8 cellular contexts compared by ENCODE assay signal in genomic region chr7:100344560-100345287, GRCh38. TPM values are rescaled to one million over a fixed set of nuclear protein-coding genes. Genes with fewer than 3 reads are reported as not detected.
DNase-seq lines count a peak whose midpoint lies in the region; ATAC-seq lines count a peak whose summit lies in the region.
"Not testable (repeated sequence)": the region's sequence is repeated elsewhere in the genome, so short reads cannot be mapped to it uniquely, and the experiment has no call there.

No MANE protein-coding gene starts in this region.

- POLR2A ChIA-PET in CD8-positive, alpha-beta memory T cell (lab: Charles Lee) = interaction anchor here (0.6 kb wide), 2 partner anchors 15 to 123 kb away, joined by 3 read pairs; no protein-coding TSS in a partner anchor

- not testable (repeated sequence) for H2BK5ac ChIP-seq in mesendoderm (ENCODE audit: low read length)

- H3K56ac ChIP-seq in mesendoderm (ENCODE audit: low read length) = not testable (repeated sequence)

- H2BK120ac ChIP-seq in mesendoderm (ENCODE audit: low read depth, low read length) = not testable (repeated sequence)

- peak; percentile 26 for ATAC-seq in GM19468 (IDR thresholded peaks at IDR 0.05; ENCODE audit: extremely low read depth, unreplicated experiment)
- ATAC-seq in HG03378 (IDR thresholded peaks at IDR 0.05; ENCODE audit: unreplicated experiment) = peak; percentile 49

- not testable (repeated sequence) for H3K9me3 Mint-ChIP-seq in CD8-positive, alpha-beta memory T cell

- H3K9me3 ChIP-seq in CD8-positive, alpha-beta memory T cell (ENCODE audit: low read length) = not testable (repeated sequence)

- not testable (repeated sequence) for H3K9ac ChIP-seq in mesendoderm (ENCODE audit: low read length)

- H3K4ac ChIP-seq in mesendoderm (ENCODE audit: low read depth, low read length) = not testable (repeated sequence)

- CTCF ChIA-PET in CD8-positive, alpha-beta memory T cell (lab: Charles Lee) = interaction anchor here (1.0 to 3.9 kb wide), 7 partner anchors 10 to 214 kb away, joined by 4 to 19 read pairs (median 4); partner anchors contain the start of genes MEPCE and ZCWPW1

- H3K27ac Mint-ChIP-seq in CD8-positive, alpha-beta memory T cell = peak overlapping the region; percentile 78 to 99 (median 98)

- H4K8ac ChIP-seq in mesendoderm (ENCODE audit: low read depth, low read length) = not testable (repeated sequence)

- not testable (repeated sequence) for H3K18ac ChIP-seq in mesendoderm (ENCODE audit: low read length)

- peak overlapping the region; percentile 72 for H3K27ac ChIP-seq in CD8-positive, alpha-beta memory T cell (ENCODE audit: low read depth, low read length)
- H3K27ac ChIP-seq in mesendoderm (ENCODE audit: low read depth, low read length) = not testable (repeated sequence)

- H3K4me1 Mint-ChIP-seq in CD8-positive, alpha-beta memory T cell = peaks cover 19 to 33% (median 21%) of the 10 kb centered on the region in 3 donors

- H3K23ac ChIP-seq in mesendoderm (ENCODE audit: low read length) = not testable (repeated sequence)

- peak; percentile 69 to 94 (median 88) for DNase-seq in CD8-positive, alpha-beta memory T cell
- DNase-seq in RPMI7951 (ENCODE audit: low read depth) (peak; percentile 84), mesendoderm (peak; percentile 66)
- DNase-seq in activated CD8-positive, alpha-beta memory T cell treated with anti-CD3 and anti-CD28 coated beads, Interleukin-2, amount 50 U/mL, for 48 hours = peak; percentile 73
- peak; percentile 79 for DNase-seq in effector CD8-positive, alpha-beta T cell (lab: John Stamatoyannopoulos, UW)
- DNase-seq in stimulated activated CD4-positive, alpha-beta T cell treated with anti-CD3 and anti-CD28 coated beads, TNF-alpha, amount 100 ng/mL, for 24 hours (ENCODE audit: low read depth in 3 of 3) = peak; percentile 58 to 75 (median 69)

- not testable (repeated sequence) for H3K27me3 ChIP-seq in CD8-positive, alpha-beta memory T cell (ENCODE audit: insufficient read depth, low read length, poor library complexity, severe bottlenecking); mesendoderm (ENCODE audit: insufficient read depth, low read length, poor library complexity)

- H4K5ac ChIP-seq in mesendoderm (ENCODE audit: low read length) = not testable (repeated sequence)

- not testable (repeated sequence) for H2BK15ac ChIP-seq in mesendoderm (replicated peaks; ENCODE audit: low read depth)

- not testable (repeated sequence) for H3K79me2 ChIP-seq in mesendoderm (ENCODE audit: control insufficient read depth, insufficient read depth, low read length)

- peak overlapping the region; percentile 51 for H3K4me3 ChIP-seq in CD8-positive, alpha-beta memory T cell (ENCODE audit: low read length)
- H3K4me3 ChIP-seq in mesendoderm (ENCODE audit: low read length) = not testable (repeated sequence)

- peaks cover 11% of the 10 kb centered on the region for H3K4me1 ChIP-seq in CD8-positive, alpha-beta memory T cell (ENCODE audit: insufficient read depth, low read length)
- H3K4me1 ChIP-seq in mesendoderm (ENCODE audit: control insufficient read depth, low read depth, low read length) = not testable (repeated sequence)

- WGBS in mesendoderm (ENCODE audit: extremely low coverage, insufficient coverage, low lambda C conversion rate) = no CpG with 5 or more reads among the region's 13 CpGs

- peak overlapping the region; percentile 51 to 79 (median 76) for H3K4me3 Mint-ChIP-seq in CD8-positive, alpha-beta memory T cell

- H3K79me1 ChIP-seq in mesendoderm (ENCODE audit: low read length) = not testable (repeated sequence)

- not testable (repeated sequence) for H3K27me3 Mint-ChIP-seq in CD8-positive, alpha-beta memory T cell

- H3K36me3 ChIP-seq in CD8-positive, alpha-beta memory T cell (ENCODE audit: insufficient read depth, low read length) = peaks cover 27% of the 10 kb centered on the region
- H3K36me3 ChIP-seq in mesendoderm (ENCODE audit: control insufficient read depth, insufficient read depth, low read length) = peaks cover 18% of the 10 kb centered on the region

- H3K4me2 ChIP-seq in mesendoderm (ENCODE audit: low read length) = not testable (repeated sequence)

- H3K36me3 Mint-ChIP-seq in CD8-positive, alpha-beta memory T cell = peaks cover under 1 to 63% (median 9%) of the 10 kb centered on the region in 3 donors

- not testable (repeated sequence) for H2AK5ac ChIP-seq in mesendoderm (ENCODE audit: low read length)

RNA-seq across cellular contexts. Expression of gene PILRB, which starts 13.2 kb away (rescaled TPM):
- 10 to 100 TPM; 33.5 to 33.7 TPM for total RNA-seq in CD8-positive, alpha-beta memory T cell
- 18.1 TPM for polyA plus RNA-seq in CD8-positive, alpha-beta memory T cell
- 7.7 and 10.1 TPM in 2 replicates for total RNA-seq in RPMI7951 (2014; rRNA removed; shearing (Covaris generic))
- 12.7 TPM for polyA plus RNA-seq in mesendoderm (2013, experiment 1 of 2)
- 12.6 TPM for polyA plus RNA-seq in mesendoderm (2013, experiment 2 of 2)

RNA-seq across cellular contexts. Expression of gene PILRA, which starts 28.6 kb away (rescaled TPM):
- 1 to 10 TPM in 1 of 2 experiments, under 1 TPM in 1; 0.84 to 1.9 TPM for total RNA-seq in CD8-positive, alpha-beta memory T cell
- 0.37 TPM for polyA plus RNA-seq in CD8-positive, alpha-beta memory T cell
- total RNA-seq in RPMI7951 (2014; rRNA removed; shearing (Covaris generic)) = not detected in 2 replicates
- 1.7 TPM for polyA plus RNA-seq in mesendoderm (2013, experiment 1 of 2)
- polyA plus RNA-seq in mesendoderm (2013, experiment 2 of 2) = 1.9 TPM

RNA-seq across cellular contexts. Expression of gene SPDYE3, which starts 37.2 kb away (rescaled TPM):
- total RNA-seq in CD8-positive, alpha-beta memory T cell = not detected
- polyA plus RNA-seq in CD8-positive, alpha-beta memory T cell = 9.8 TPM
- total RNA-seq in RPMI7951 (2014; rRNA removed; shearing (Covaris generic)) = not detected in 2 replicates
- polyA plus RNA-seq in mesendoderm (2013, experiment 1 of 2) = not detected
- polyA plus RNA-seq in mesendoderm (2013, experiment 2 of 2) = not detected
